Comparison of ENCODE assay signal across 8 cellular contexts in genomic region chr5:178153530-178154340, GRCh38.
DNase-seq lines count a peak whose midpoint lies in the region; ATAC-seq and TF ChIP-seq lines count a peak whose summit lies in the region.

Gene NHP2, minus strand, starts transcription at chr5:178153885. Its CDS starts 68 bp downstream, at chr5:178153817.

- TF ChIP-seq CTCF in AG09319 (IDR thresholded peaks at IDR 0.05; ENCODE audit: low read depth, low read length) = no peak

- ATAC-seq in GM19035 (IDR thresholded peaks at IDR 0.05; ENCODE audit: unreplicated experiment) = peak; percentile 99
- ATAC-seq in HG03354 (IDR thresholded peaks at IDR 0.05; ENCODE audit: poor library complexity, severe bottlenecking, unreplicated experiment) = peak; percentile 99
- ATAC-seq in activated CD4-positive, CD25-positive, alpha-beta regulatory T cell treated with anti-CD3 and anti-CD28 coated beads, Interleukin-2, amount 50 U/mL, for 24 hours = peak; percentile 98

- DNase-seq in AG09319 (ENCODE audit: extremely low read depth, low read depth) (peak; percentile 97), NCI-H446 treated with DMSO at 0.1 percent for 48 hours (lab: John Stamatoyannopoulos, UW) (peak; percentile 93), cerebellar nuclear complex (lab: John Stamatoyannopoulos, UW) (peak; percentile 97 to 98), islet precursor cell (peak; percentile 99)
- peak; percentile 98 to 99 (median 99) for DNase-seq in stimulated activated CD4-positive, alpha-beta T cell treated with anti-CD3 and anti-CD28 coated beads, Interleukin-12 subunit alpha, Interleukin-12 subunit beta, amount 100 ng/mL, for 48 hours (ENCODE audit: low read depth in 2 of 3, low spot score in 1 of 3)

Comparison
In these comparisons a context has a peak if more than half of its experiments do, and no peak if none do; other contexts are left out.
1. Peak in every context shown above with its lines: DNase-seq and ATAC-seq.